Comparison of ENCODE assay signal across 1 cellular context in genomic region chr7:150943453-150943814, GRCh38.
A peak's percentile ranks its signal among the peaks of the same experiment; 100 is the strongest.
TF ChIP-seq lines count a peak whose summit lies in the region.

No MANE protein-coding gene starts in this region.

TF ChIP-seq in K562, 482 proteins besides CTCF, POLR2A, EP300 and RAD21 (continued from another document):
- TF ChIP-seq, protein P1, sequence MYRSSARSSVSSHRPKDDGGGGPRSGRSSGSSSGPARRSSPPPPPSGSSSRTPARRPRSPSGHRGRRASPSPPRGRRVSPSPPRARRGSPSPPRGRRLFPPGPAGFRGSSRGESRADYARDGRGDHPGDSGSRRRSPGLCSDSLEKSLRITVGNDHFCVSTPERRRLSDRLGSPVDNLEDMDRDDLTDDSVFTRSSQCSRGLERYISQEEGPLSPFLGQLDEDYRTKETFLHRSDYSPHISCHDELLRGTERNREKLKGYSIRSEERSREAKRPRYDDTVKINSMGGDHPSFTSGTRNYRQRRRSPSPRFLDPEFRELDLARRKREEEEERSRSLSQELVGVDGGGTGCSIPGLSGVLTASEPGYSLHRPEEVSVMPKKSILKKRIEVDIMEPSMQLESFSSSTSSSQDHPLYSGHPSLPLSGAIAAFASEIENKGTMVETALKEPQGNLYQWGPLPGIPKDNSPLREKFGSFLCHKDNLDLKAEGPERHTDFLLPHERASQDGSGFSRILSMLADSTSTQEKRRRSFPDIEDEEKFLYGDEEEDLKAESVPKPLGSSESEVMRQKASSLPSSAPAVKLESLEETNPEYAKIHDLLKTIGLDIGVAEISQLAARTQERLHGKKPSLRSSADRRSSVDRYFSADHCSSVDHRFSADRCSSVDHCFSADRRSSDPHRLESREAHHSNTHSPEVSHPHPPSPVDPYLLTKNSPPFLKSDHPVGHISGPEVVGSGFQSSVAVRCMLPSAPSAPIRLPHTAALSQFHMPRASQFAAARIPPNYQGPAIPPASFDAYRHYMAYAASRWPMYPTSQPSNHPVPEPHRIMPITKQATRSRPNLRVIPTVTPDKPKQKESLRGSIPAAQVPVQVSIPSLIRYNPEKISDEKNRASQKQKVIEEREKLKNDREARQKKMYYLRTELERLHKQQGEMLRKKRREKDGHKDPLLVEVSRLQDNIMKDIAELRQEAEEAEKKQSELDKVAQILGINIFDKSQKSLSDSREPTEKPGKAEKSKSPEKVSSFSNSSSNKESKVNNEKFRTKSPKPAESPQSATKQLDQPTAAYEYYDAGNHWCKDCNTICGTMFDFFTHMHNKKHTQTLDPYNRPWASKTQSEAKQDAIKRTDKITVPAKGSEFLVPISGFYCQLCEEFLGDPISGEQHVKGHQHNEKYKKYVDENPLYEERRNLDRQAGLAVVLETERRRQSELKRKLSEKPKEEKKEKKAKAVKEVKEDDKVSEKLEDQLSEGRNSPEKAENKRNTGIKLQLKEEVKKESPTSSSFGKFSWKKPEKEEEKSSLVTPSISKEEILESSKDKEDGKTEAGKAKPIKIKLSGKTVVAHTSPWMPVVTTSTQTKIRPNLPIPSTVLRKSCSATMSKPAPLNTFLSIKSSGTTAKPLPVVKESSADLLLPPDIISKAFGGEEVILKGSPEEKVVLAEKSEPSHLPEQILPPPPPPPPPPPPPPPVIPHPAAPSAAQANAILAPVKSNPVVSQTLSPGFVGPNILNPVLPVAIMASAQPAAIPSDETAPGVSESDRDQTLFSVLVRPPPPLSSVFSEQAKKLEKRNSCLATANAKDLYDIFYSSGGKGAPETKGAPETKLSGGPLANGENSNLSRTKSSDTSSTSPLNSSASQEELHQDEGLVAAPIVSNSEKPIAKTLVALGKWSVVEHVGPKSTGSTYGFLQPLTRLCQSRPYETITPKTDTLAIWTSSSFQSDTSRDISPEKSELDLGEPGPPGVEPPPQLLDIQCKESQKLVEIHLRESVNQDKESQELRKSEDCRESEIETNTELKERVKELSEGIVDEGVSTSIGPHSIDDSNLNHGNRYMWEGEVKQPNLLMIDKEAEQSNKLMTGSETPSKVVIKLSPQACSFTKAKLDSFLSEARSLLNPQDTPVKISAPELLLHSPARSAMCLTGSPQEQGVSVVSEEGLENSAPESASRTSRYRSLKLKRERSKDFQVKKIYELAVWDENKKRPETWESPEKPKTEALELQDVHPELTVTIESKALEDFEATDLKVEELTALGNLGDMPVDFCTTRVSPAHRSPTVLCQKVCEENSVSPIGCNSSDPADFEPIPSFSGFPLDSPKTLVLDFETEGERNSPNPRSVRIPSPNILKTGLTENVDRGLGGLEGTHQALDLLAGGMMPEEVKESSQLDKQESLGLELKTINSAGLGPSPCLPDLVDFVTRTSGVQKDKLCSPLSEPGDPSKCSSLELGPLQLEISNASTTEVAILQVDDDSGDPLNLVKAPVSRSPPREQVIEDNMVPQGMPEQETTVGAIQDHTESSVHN (IDR thresholded peaks at IDR 0.05; ENCODE audit: borderline replicate concordance in 1 of 2, low read depth in 1 of 2), result no peak
- no peak for TF ChIP-seq SETDB1 (IDR thresholded peaks at IDR 0.05; ENCODE audit: low read length)
- no peak for TF ChIP-seq BCL6 (CRISPR knock-in tag; IDR thresholded peaks at IDR 0.05)
- TF ChIP-seq ZBTB17 (CRISPR knock-in tag; IDR thresholded peaks at IDR 0.05), result 0 out of 2 replicates have a peak, but pooled peaks have one; percentile 5
- no peak for TF ChIP-seq ZNF23 (CRISPR knock-in tag; IDR thresholded peaks at IDR 0.05)
- TF ChIP-seq MYNN (IDR thresholded peaks at IDR 0.05), result 0 out of 2 replicates have a peak, but pooled peaks have one; percentile 34
- TF ChIP-seq MYNN (CRISPR knock-in tag; IDR thresholded peaks at IDR 0.05), result no peak
- no peak for TF ChIP-seq CUX1 (CRISPR knock-in tag; IDR thresholded peaks at IDR 0.05)
- TF ChIP-seq MAX (CRISPR knock-in tag; IDR thresholded peaks at IDR 0.05), result no peak
- TF ChIP-seq U2AF2 (optimal IDR thresholded peaks at IDR 0.05; ENCODE audit: low read depth, low read length), result no peak
- TF ChIP-seq CGGBP1 (CRISPR knock-in tag; IDR thresholded peaks at IDR 0.05), result 0 out of 2 replicates have a peak, but pooled peaks have one; percentile 6
- TF ChIP-seq GTF2A2 (tag; IDR thresholded peaks at IDR 0.05), result no peak
- no peak for TF ChIP-seq TCF15 (CRISPR knock-in tag; IDR thresholded peaks at IDR 0.05)
